In genomic region chr4:56387023-56388001, GRCh38 we compare ENCODE assay signal across 8 cellular contexts. TPM values are rescaled to one million over a fixed set of nuclear protein-coding genes. Genes with fewer than 3 reads are reported as not detected.
DNase-seq lines count a peak whose midpoint lies in the region; ATAC-seq and TF ChIP-seq lines count a peak whose summit lies in the region.

TSS of gene AASDH (minus strand) at chr4:56387491. CDS start at chr4:56384299, 3,192 bp downstream.

- POLR2A ChIA-PET in PC-9 (lab: Charles Lee; ENCODE audit: unreplicated experiment): interaction anchor here (0.6 to 1.6 kb wide), 8 partner anchors 23 to 1028 kb away, joined by 3 to 13 read pairs (median 4); partner anchors contain the start of genes PAICS, POLR2B and PPAT

- H4K20me1 ChIP-seq in PC-9 (ENCODE audit: insufficient read depth): no peaks in the 10 kb centered on the region

- H3K79me2 ChIP-seq in PC-9 (ENCODE audit: low read depth): peaks cover 25% of the 10 kb centered on the region

- no peaks in the 10 kb centered on the region for H3K9me3 Mint-ChIP-seq in activated T-cell treated with anti-CD3 and anti-CD28 coated beads, Interleukin-2, amount 50 U/mL, for 24 hours

- no peaks in the 10 kb centered on the region for H3K27me3 ChIP-seq in PC-9 (ENCODE audit: insufficient read depth, low read depth)
- H3K27me3 ChIP-seq in esophagus (ENCODE audit: control insufficient read depth in 1 of 2, insufficient read depth in 2 of 2, low read length in 2 of 2): no peaks in the 10 kb centered on the region
- no peaks in the 10 kb centered on the region for H3K27me3 ChIP-seq in mucosa of stomach (ENCODE audit: control insufficient read depth, insufficient read depth, low read length)

- intact Hi-C loops in PC-9 (cut with micrococcal nuclease; ENCODE audit: unreplicated experiment): loop anchor here (2.0 kb wide), 1 partner anchor 49 kb away; the partner anchor contains the start of gene PAICS

- CTCF ChIA-PET in PC-9 (lab: Charles Lee): interaction anchor here (0.6 to 1.1 kb wide), 2 partner anchors 18 to 141 kb away, joined by 3 read pairs; no protein-coding TSS in a partner anchor

- H3K36me3 ChIP-seq in PC-9 (ENCODE audit: low read depth): no peaks in the 10 kb centered on the region
- no peaks in the 10 kb centered on the region for H3K36me3 ChIP-seq in esophagus (ENCODE audit: control insufficient read depth in 2 of 2, insufficient read depth in 2 of 2, low read length in 1 of 2)
- H3K36me3 ChIP-seq in mucosa of stomach (ENCODE audit: control insufficient read depth, insufficient read depth, low read length): no peaks in the 10 kb centered on the region

- H3K9me3 ChIP-seq in PC-9 (ENCODE audit: insufficient read depth, low read depth): no peaks in the 10 kb centered on the region
- H3K9me3 ChIP-seq in esophagus (ENCODE audit: control insufficient read depth in 2 of 2, insufficient read depth in 1 of 2, low read depth in 1 of 2, low read length in 1 of 2): no peaks in the 10 kb centered on the region
- no peaks in the 10 kb centered on the region for H3K9me3 ChIP-seq in mucosa of stomach (ENCODE audit: control insufficient read depth, low read length)

- no peak for TF ChIP-seq CTCF in PC-9 (conservative IDR thresholded peaks at IDR 0.05)

- H3K27ac Mint-ChIP-seq in activated T-cell treated with anti-CD3 and anti-CD28 coated beads, Interleukin-2, amount 50 U/mL, for 24 hours: peak within 1 kb of the TSS; percentile 100

- TSS peak; percentile 75 for BruUV-seq in PC-9 (replicated peaks; lab: Mats Ljungman, UMichigan)

- peaks cover 38% of the 10 kb centered on the region for H3K4me1 Mint-ChIP-seq in activated T-cell treated with anti-CD3 and anti-CD28 coated beads, Interleukin-2, amount 50 U/mL, for 24 hours (ENCODE audit: low read depth)

- peak within 1 kb of the TSS; percentile 98 for H2AFZ ChIP-seq in PC-9

- H3K27ac ChIP-seq in PC-9: peak within 1 kb of the TSS; percentile 78
- H3K27ac ChIP-seq in esophagus (ENCODE audit: low read depth in 2 of 2, low read length in 1 of 2): peak within 1 kb of the TSS; percentile 93 to 100

- H3K4me1 ChIP-seq in PC-9 (replicated peaks; ENCODE audit: insufficient read depth): peaks cover 5% of the 10 kb centered on the region; the same call in 1 of the 2 replicates
- H3K4me1 ChIP-seq in esophagus (ENCODE audit: control insufficient read depth in 2 of 2, insufficient read depth in 2 of 2, low read length in 1 of 2): no peaks in the 10 kb centered on the region
- H3K4me1 ChIP-seq in mucosa of stomach (ENCODE audit: control insufficient read depth, insufficient read depth, low read length): peaks cover 5% of the 10 kb centered on the region

- DNase-seq in DMS153 (lab: John Stamatoyannopoulos, UW) (peak; percentile 89), PC-9 (peak; percentile 84 to 87)
- DNase-seq in Jurkat, Clone E6-1 (ENCODE audit: low read depth, low spot score): peak; percentile 95
- DNase-seq in activated T-cell treated with anti-CD3 and anti-CD28 coated beads, Interleukin-2, amount 50 U/mL, for 24 hours: peak; percentile 99
- peak; percentile 93 to 96 for DNase-seq in stimulated activated CD8-positive, alpha-beta memory T cell treated with anti-CD3 and anti-CD28 coated beads, Interleukin-7, amount 100 ng/mL, for 1 hour (ENCODE audit: low read depth in 2 of 2)

- H3K4me3 ChIP-seq in Jurkat, Clone E6-1 (ENCODE audit: low read length): peak within 1 kb of the TSS; percentile 85
- peak within 1 kb of the TSS; percentile 91 for H3K4me3 ChIP-seq in PC-9
- H3K4me3 ChIP-seq in esophagus (ENCODE audit: low read depth in 1 of 2, low read length in 2 of 2): peak within 1 kb of the TSS; percentile 57 to 88
- H3K4me3 ChIP-seq in mucosa of stomach (ENCODE audit: low read length): peak within 1 kb of the TSS; percentile 83

- no peaks in the 10 kb centered on the region for H3K27me3 Mint-ChIP-seq in activated T-cell treated with anti-CD3 and anti-CD28 coated beads, Interleukin-2, amount 50 U/mL, for 24 hours

- H3K9ac ChIP-seq in mucosa of stomach (ENCODE audit: low read length): peak within 1 kb of the TSS; percentile 95

- peak within 1 kb of the TSS; percentile 93 for H3K4me3 Mint-ChIP-seq in activated T-cell treated with anti-CD3 and anti-CD28 coated beads, Interleukin-2, amount 50 U/mL, for 24 hours

- peaks cover 18% of the 10 kb centered on the region; the same call in 1 of the 2 replicates for H3F3A ChIP-seq in PC-9 (ENCODE audit: insufficient read depth, low read depth)

- WGBS in esophagus, 2 donors: 0% methylated on average over 57 of the region's 57 CpGs

- peak; percentile 94 for ATAC-seq in GM21619 (IDR thresholded peaks at IDR 0.05; ENCODE audit: unreplicated experiment)

- H3K4me2 ChIP-seq in PC-9: peak within 1 kb of the TSS; percentile 80

- H3K36me3 Mint-ChIP-seq in activated T-cell treated with anti-CD3 and anti-CD28 coated beads, Interleukin-2, amount 50 U/mL, for 24 hours (ENCODE audit: low read depth): peaks cover 43% of the 10 kb centered on the region

- H3K9me2 ChIP-seq in PC-9 (ENCODE audit: insufficient read depth): no peaks in the 10 kb centered on the region

RNA-seq across cellular contexts. Expression of gene AASDH, which starts in this region (rescaled TPM):
- 5.9 TPM for polyA plus RNA-seq in Jurkat, Clone E6-1 (2012; ENCODE audit: insufficient read depth, insufficient read length)
- total RNA-seq in PC-9 (2021): 10.2 and 11.5 TPM in 2 replicates
- polyA plus RNA-seq in esophagus: 1 to 10 TPM; 1.8 to 2.8 TPM

Comparison
In these comparisons a context has a peak if more than half of its experiments do, and no peak if none do; other contexts are left out.
1. Peak in every context shown above with its lines: DNase-seq, ATAC-seq, H3K4me3 ChIP-seq and H3K27ac ChIP-seq.